In genomic region chrX:5233830-5234229, GRCh38 we compare ENCODE assay signal across 28 cellular contexts.
"Had no signal": no experiment of that assay in that cellular context is flagged by ENCODE, and none has a peak within 500 bp of the region (broad histone marks: within the 10 kb centered on the region; RNA-seq: fewer than 3 reads in every experiment).

No MANE protein-coding gene starts in this region.

- H3K27ac ChIP-seq: epithelial cell of prostate, esophagus squamous epithelium, gastrocnemius medialis, heart right ventricle, left lung, lower lobe of right lung had no signal

- H3K4me3 Mint-ChIP-seq: dendritic cell treated with granulocyte-macrophage colony-stimulating factor and Interleukin-4, amounts not matched to agents 40 ng/mL and 50 ng/mL, for 4 days; effector memory CD8-positive, alpha-beta T cell; endodermal cell; mesothelial cell of epicardium; naive B cell; naive thymus-derived CD8-positive, alpha-beta T cell had no signal

- H3K27me3 Mint-ChIP-seq: dendritic cell treated with granulocyte-macrophage colony-stimulating factor and Interleukin-4, amounts not matched to agents 40 ng/mL and 50 ng/mL, for 4 days; effector memory CD8-positive, alpha-beta T cell; naive B cell; naive thymus-derived CD8-positive, alpha-beta T cell had no signal

- H3K4me1 Mint-ChIP-seq: endodermal cell; mesothelial cell of epicardium; naive B cell; naive thymus-derived CD8-positive, alpha-beta T cell had no signal

- H3K27ac Mint-ChIP-seq: dendritic cell treated with granulocyte-macrophage colony-stimulating factor and Interleukin-4, amounts not matched to agents 40 ng/mL and 50 ng/mL, for 4 days; effector memory CD8-positive, alpha-beta T cell; endodermal cell; mesothelial cell of epicardium; naive B cell; naive thymus-derived CD8-positive, alpha-beta T cell had no signal

- H3K4me1 ChIP-seq: esophagus squamous epithelium, gastrocnemius medialis, heart right ventricle, left lung, lower lobe of right lung had no signal

- ATAC-seq: effector memory CD8-positive, alpha-beta T cell; esophagus mucosa; gastrocnemius medialis; heart right ventricle; left cardiac atrium; left lung; left ventricle myocardium superior; lower lobe of right lung; mucosa of descending colon; naive thymus-derived CD8-positive, alpha-beta T cell had no signal

- H3K36me3 ChIP-seq: esophagus squamous epithelium, gastrocnemius medialis, heart right ventricle, left lung, lower lobe of right lung had no signal

- H3K27me3 ChIP-seq: esophagus squamous epithelium, gastrocnemius medialis, heart right ventricle, left lung had no signal

- DNase-seq: cortex of kidney; effector CD8-positive, alpha-beta T cell; effector memory CD8-positive, alpha-beta T cell; endodermal cell; erythroblast; esophagus squamous epithelium; foreskin fibroblast; foreskin melanocyte; gastrocnemius medialis; glutamatergic neuron; head of caudate nucleus; heart right ventricle; hippocampal formation; left cardiac atrium; left lung; left ventricle myocardium superior; lower lobe of right lung; mesenchymal stem cell; mucosa of descending colon; naive B cell; naive thymus-derived CD8-positive, alpha-beta T cell had no signal

- H3K9me3 ChIP-seq: gastrocnemius medialis, left lung, lower lobe of right lung, mucosa of descending colon had no signal

- H3K36me3 Mint-ChIP-seq: mesothelial cell of epicardium, naive B cell had no signal

- H3K4me3 ChIP-seq: esophagus squamous epithelium, gastrocnemius medialis, heart right ventricle, left lung, lower lobe of right lung, mucosa of descending colon had no signal

- FAIRE-seq: endometrium, islet of Langerhans, keratinocyte had no signal
